26 cellular contexts compared by ENCODE assay signal in the genomic region with DNA sequence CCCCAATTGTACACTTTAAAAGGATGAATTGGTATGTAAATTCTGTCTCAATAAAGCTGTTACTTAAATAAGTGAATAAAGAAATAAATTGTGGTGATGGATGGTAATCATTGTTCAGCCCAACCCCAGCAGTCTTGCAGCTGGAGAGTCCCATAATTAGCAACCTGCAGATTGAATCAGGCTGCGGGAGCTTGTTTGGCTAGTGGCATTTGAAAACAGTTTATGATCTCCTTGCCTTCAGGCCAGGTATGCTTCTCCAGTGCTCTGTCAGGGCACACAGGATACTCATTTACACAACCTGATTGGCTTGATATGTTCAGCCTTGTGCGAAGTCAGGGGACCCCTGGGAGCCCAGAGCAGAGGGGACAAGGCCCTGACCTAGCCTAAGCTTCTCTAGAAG.
"Had no signal": no experiment of that assay in that cellular context is flagged by ENCODE, and none has a peak within 500 bp of the region (broad histone marks: within the 10 kb centered on the region; RNA-seq: fewer than 3 reads in every experiment).

No MANE protein-coding gene starts in this region.

- H3K27me3 ChIP-seq: adrenal gland, body of pancreas, cardiac muscle cell, colonic mucosa, gastrocnemius medialis, vagina had no signal

- H3K27ac ChIP-seq: adrenal gland, body of pancreas, cardiac muscle cell, colonic mucosa, epithelial cell of prostate, gastrocnemius medialis, left ventricle myocardium inferior, skin epidermis, thoracic aorta, vagina had no signal

- H3K9me3 ChIP-seq: adrenal gland, body of pancreas, colonic mucosa, gastrocnemius medialis, left ventricle myocardium inferior, thoracic aorta, vagina had no signal

- DNase-seq: activated CD4-positive, alpha-beta T cell treated with anti-CD3 and anti-CD28 coated beads for 36 hours; activated CD4-positive, CD25-positive, alpha-beta regulatory T cell; activated CD8-positive, alpha-beta memory T cell treated with anti-CD3 and anti-CD28 coated beads, Interleukin-2, amount 10 ng/mL, durations not matched to agents 7 days and 5 days; activated CD8-positive, alpha-beta T cell treated with anti-CD3 and anti-CD28 coated beads, Interleukin-2, amount 10 ng/mL, durations not matched to agents 7 days and 5 days; activated naive CD4-positive, alpha-beta T cell treated with anti-CD3 and anti-CD28 coated beads for 36 hours; activated naive CD8-positive, alpha-beta T cell treated with anti-CD3 and anti-CD28 coated beads for 36 hours; activated T-cell treated with anti-CD3 and anti-CD28 coated beads, Interleukin-2, amount 50 U/mL, for 48 hours; adrenal gland; aorta; body of pancreas; cerebellar nuclear complex; colonic mucosa; effector CD8-positive, alpha-beta T cell; gastrocnemius medialis; glutamatergic neuron; left ventricle myocardium inferior; retina; stimulated activated CD4-positive, alpha-beta T cell treated with anti-CD3 and anti-CD28 coated beads, Interleukin-12 subunit alpha, Interleukin-12 subunit beta, amount 100 ng/mL, for 4 hours; stimulated activated CD4-positive, alpha-beta T cell treated with anti-CD3 and anti-CD28 coated beads, Interleukin-4, amount 100 ng/mL, for 1 hour; stimulated activated naive CD8-positive, alpha-beta T cell treated with anti-CD3 and anti-CD28 coated beads, Interleukin-15, Interleukin-2, amounts not matched to agents 100 U/mL and 50 U/mL, for 24 hours had no signal

- H3K4me1 ChIP-seq: adrenal gland, body of pancreas, colonic mucosa, gastrocnemius medialis, vagina had no signal

- H3K4me3 ChIP-seq: adrenal gland, body of pancreas, cardiac muscle cell, colonic mucosa, gastrocnemius medialis, left ventricle myocardium inferior, lung, skin epidermis, thoracic aorta, vagina had no signal

- H3K36me3 ChIP-seq: adrenal gland, cardiac muscle cell, colonic mucosa, gastrocnemius medialis, left ventricle myocardium inferior, thoracic aorta, vagina had no signal
